Comparison of ENCODE assay signal across 18 cellular contexts in genomic region chr1:10537082-10537766, GRCh38.
DNase-seq lines count a peak whose midpoint lies in the region; ATAC-seq and TF ChIP-seq lines count a peak whose summit lies in the region.
"Had no signal": no experiment of that assay in that cellular context is flagged by ENCODE, and none has a peak within 500 bp of the region (broad histone marks: within the 10 kb centered on the region; RNA-seq: fewer than 3 reads in every experiment).

No MANE protein-coding gene starts in this region.

- H3K4me3 ChIP-seq in HCT116 (replicated peaks in 1 of 2; ENCODE audit: low read depth in 1 of 2, low read length in 2 of 2) (no peak overlapping the region), smooth muscle cell (no peak overlapping the region)

- H3K4me1 Mint-ChIP-seq in osteocyte (ENCODE audit: unreplicated experiment) = peaks cover 17% of the 10 kb centered on the region

- H3K9me2 ChIP-seq in HCT116 (ENCODE audit: insufficient read depth) = no peaks in the 10 kb centered on the region

- H3K79me2 ChIP-seq in HCT116 (ENCODE audit: insufficient read depth, low read length) = peaks cover 22% of the 10 kb centered on the region
- peaks cover 12% of the 10 kb centered on the region for H3K79me2 ChIP-seq in smooth muscle cell (ENCODE audit: low read depth)

- DNase-seq in HCT116 (ENCODE audit: low read depth, low spot score) (no peak), NCI-H1436 (lab: John Stamatoyannopoulos, UW) (peak; percentile 71), NCI-H524 (lab: John Stamatoyannopoulos, UW) (peak; percentile 86 to 95), iris pigment epithelial cell (ENCODE audit: low read depth) (peak; percentile 16), smooth muscle cell (lab: John Stamatoyannopoulos, UW; ENCODE audit: unreplicated experiment) (no peak), left colon (no peak), osteocyte (ENCODE audit: extremely low spot score, unreplicated experiment) (no peak)
- DNase-seq: activated gamma-delta T cell; aorta; DMS 273 treated with DMSO at 0.1 percent for 48 hours; mammary epithelial cell; nephron progenitor cell; right cardiac atrium; stimulated activated CD4-positive, alpha-beta T cell treated with anti-CD3 and anti-CD28 coated beads, Interleukin-2, amount 100 ng/mL, for 48 hours; stimulated activated CD8-positive, alpha-beta memory T cell treated with anti-CD3 and anti-CD28 coated beads, Interleukin-4, amount 100 ng/mL, for 48 hours had no signal

- H3K27ac ChIP-seq in HCT116 (ENCODE audit: low read depth, low read length) (no peak overlapping the region), smooth muscle cell (ENCODE audit: low read depth) (no peak overlapping the region)

- H3F3A ChIP-seq in smooth muscle cell (ENCODE audit: low read depth) = peaks cover 5% of the 10 kb centered on the region

- TF ChIP-seq RAD21 in HCT116 (IDR thresholded peaks at IDR 0.05; ENCODE audit: low read depth) = no peak

- ATAC-seq in HCT116 (no peak), left colon (no peak), GM21528 (IDR thresholded peaks at IDR 0.05; ENCODE audit: low FRiP score, unreplicated experiment) (no peak)
- ATAC-seq: activated CD4-positive, CD25-positive, alpha-beta regulatory T cell treated with anti-CD3 and anti-CD28 coated beads, Interleukin-2, amount 50 U/mL, for 24 hours; right cardiac atrium had no signal

- no peak overlapping the region for H3K27ac Mint-ChIP-seq in osteocyte (ENCODE audit: unreplicated experiment)
- H3K27ac Mint-ChIP-seq: nephron progenitor cell; T-helper 1 cell treated with Interleukin-12 subunit alpha and Interleukin-12 subunit beta and Interleukin-4 antibody, amounts not matched to agents 30 μg/mL and 1 μg/mL, for 36 hours had no signal

- H3K4me1 ChIP-seq in HCT116 (ENCODE audit: control insufficient read depth in 1 of 2, insufficient read depth in 2 of 2, low read length in 2 of 2) (peaks cover 0 to 8% of the 10 kb centered on the region in 2 experiments; a peak in 3 of 4 replicates), smooth muscle cell (ENCODE audit: low read depth) (peaks cover 17% of the 10 kb centered on the region)

- RAD21 ChIA-PET in HCT116 (lab: Charles Lee; ENCODE audit: low non-redundant PET in 1 of 2, low total read pairs in 2 of 2, uncharacterized antibody in 2 of 2, unreplicated experiment in 2 of 2) = no interaction called here

- H3K36me3 ChIP-seq in HCT116 (ENCODE audit: control insufficient read depth in 1 of 2, insufficient read depth in 2 of 2, low read length in 2 of 2) (peaks cover 0 to 3% of the 10 kb centered on the region in 2 experiments; a peak in 1 of 4 replicates), smooth muscle cell (ENCODE audit: low read depth) (no peaks in the 10 kb centered on the region)

- H3K4me2 ChIP-seq in HCT116 (ENCODE audit: low read length) = no peak overlapping the region
- no peak overlapping the region for H3K4me2 ChIP-seq in smooth muscle cell

- H3K9me3 Mint-ChIP-seq in osteocyte (ENCODE audit: unreplicated experiment) = no peaks in the 10 kb centered on the region
- H3K9me3 Mint-ChIP-seq: nephron progenitor cell; T-helper 1 cell treated with Interleukin-12 subunit alpha and Interleukin-12 subunit beta and Interleukin-4 antibody, amounts not matched to agents 30 μg/mL and 1 μg/mL, for 36 hours had no signal

- H3K27me3 Mint-ChIP-seq in osteocyte (ENCODE audit: unreplicated experiment) = no peaks in the 10 kb centered on the region

- no peaks in the 10 kb centered on the region for H3K27me3 ChIP-seq in HCT116 (ENCODE audit: insufficient read depth, low read length)
- no peaks in the 10 kb centered on the region for H3K27me3 ChIP-seq in smooth muscle cell (ENCODE audit: low read depth)

- H3K4me3 Mint-ChIP-seq in osteocyte (ENCODE audit: unreplicated experiment) = no peak overlapping the region
- H3K4me3 Mint-ChIP-seq: nephron progenitor cell; T-helper 1 cell treated with Interleukin-12 subunit alpha and Interleukin-12 subunit beta and Interleukin-4 antibody, amounts not matched to agents 30 μg/mL and 1 μg/mL, for 36 hours had no signal

- H2AFZ ChIP-seq in HCT116 (ENCODE audit: low read depth, low read length, poor library complexity, severe bottlenecking) (no peak overlapping the region), smooth muscle cell (ENCODE audit: low read depth) (no peak overlapping the region)

- peaks cover 18% of the 10 kb centered on the region for H3K36me3 Mint-ChIP-seq in osteocyte (ENCODE audit: unreplicated experiment)

- H4K20me1 ChIP-seq in HCT116 (ENCODE audit: insufficient read depth) (no peaks in the 10 kb centered on the region), smooth muscle cell (ENCODE audit: low read depth) (peaks cover 96% of the 10 kb centered on the region)

- TF ChIP-seq POLR2A in HCT116 (IDR thresholded peaks at IDR 0.05; ENCODE audit: borderline replicate concordance, extremely low read depth, insufficient read depth, insufficient read length) = no peak

- CTCF ChIA-PET in HCT116 (lab: Charles Lee) = interaction anchor here (0.9 to 1.3 kb wide), 2 partner anchors 9 to 330 kb away, joined by 3 to 4 read pairs; no protein-coding TSS in a partner anchor

- TF ChIP-seq CTCF in HCT116 (IDR thresholded peaks at IDR 0.05 in 2 of 3, conservative IDR thresholded peaks at IDR 0.05 in 1 of 3; ENCODE audit: borderline replicate concordance in 1 of 3, insufficient read depth in 1 of 3, low read depth in 2 of 3, low read length in 2 of 3) (no peak), smooth muscle cell (IDR thresholded peaks at IDR 0.05; ENCODE audit: borderline replicate concordance, insufficient read depth, poor library complexity, severe bottlenecking) (no peak), osteocyte (IDR thresholded peaks at IDR 0.05) (no peak)

- no TSS peak for BruUV-seq in HCT116 (replicated peaks; lab: Mats Ljungman, UMichigan)

- 93% methylated on average over 15 of the region's 15 CpGs for WGBS in smooth muscle cell (ENCODE audit: low lambda C conversion rate)

- intact Hi-C loops in HCT116 (cut with micrococcal nuclease) (no loop called here), left colon (cut with DNase I, micrococcal nuclease) (no loop called here)

- H3K9ac ChIP-seq in HCT116 (ENCODE audit: low read length) = no peak overlapping the region
- no peak overlapping the region for H3K9ac ChIP-seq in smooth muscle cell (ENCODE audit: low read depth)

- POLR2A ChIA-PET in HCT116 (lab: Charles Lee) = interaction anchor here (0.6 kb wide), 1 partner anchor 17 kb away, joined by 3 read pairs; no protein-coding TSS in a partner anchor

- no peaks in the 10 kb centered on the region for H3K9me3 ChIP-seq in HCT116 (ENCODE audit: control insufficient read depth in 1 of 2, insufficient read depth in 1 of 2, low read depth in 1 of 2, low read length in 2 of 2)
- H3K9me3 ChIP-seq in smooth muscle cell (replicated peaks; ENCODE audit: low read depth) = no peaks in the 10 kb centered on the region

TF ChIP-seq in HCT116, 20 proteins besides CTCF, POLR2A, EP300 and RAD21:
- TF ChIP-seq SP1 (IDR thresholded peaks at IDR 0.05; ENCODE audit: low read depth) (no peak), CEBPB (IDR thresholded peaks at IDR 0.05; ENCODE audit: low read depth) (peak; percentile 74)

Comparison
In these comparisons a context has a peak if more than half of its experiments do, and no peak if none do; other contexts are left out.
1. DNase-seq: peak in NCI-H1436 (single experiment), NCI-H524 (2 of 2) and iris pigment epithelial cell (single experiment); none in HCT116 (single experiment), smooth muscle cell (single experiment), left colon (0 of 2) and osteocyte (single experiment).